In the genomic region with DNA sequence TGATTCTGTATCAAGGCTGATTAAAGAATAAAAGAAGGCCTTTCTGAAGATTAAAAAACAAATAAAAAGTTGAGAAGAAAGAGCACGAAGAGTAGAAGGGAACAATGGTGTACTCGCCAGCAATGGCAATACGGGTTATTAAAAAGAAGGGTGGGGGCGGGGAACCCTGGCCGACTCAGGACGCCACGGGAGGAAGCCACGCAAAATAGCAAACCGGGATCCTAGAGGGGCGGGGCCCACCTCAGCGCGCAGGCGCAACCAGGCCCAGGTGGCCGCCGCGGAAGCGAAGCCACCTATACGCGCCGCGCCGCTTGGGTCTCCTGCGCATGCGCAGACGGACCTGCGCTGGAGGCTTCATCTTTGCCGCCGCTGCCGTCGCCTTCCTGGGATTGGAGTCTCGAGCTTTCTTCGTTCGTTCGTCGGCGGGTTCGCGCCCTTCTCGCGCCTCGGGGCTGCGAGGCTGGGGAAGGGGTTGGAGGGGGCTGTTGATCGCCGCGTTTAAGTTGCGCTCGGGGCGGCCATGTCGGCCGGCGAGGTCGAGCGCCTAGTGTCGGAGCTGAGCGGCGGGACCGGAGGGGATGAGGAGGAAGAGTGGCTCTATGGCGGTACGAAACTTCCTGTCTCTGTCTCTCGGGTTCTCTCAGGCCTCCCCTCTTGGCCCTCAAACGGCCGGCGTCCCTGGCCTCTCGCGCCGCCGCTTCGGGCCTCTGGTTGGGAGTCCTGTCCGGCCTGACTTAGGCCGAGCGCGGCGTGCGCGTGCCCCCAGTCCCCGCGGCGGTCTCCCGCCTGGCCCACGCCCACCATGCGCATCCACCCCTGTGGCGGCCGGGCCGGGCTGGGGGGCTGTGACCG, we compare ENCODE assay signal across 1 cellular context.
TF ChIP-seq lines count a peak whose summit lies in the region.

A gene with protein sequence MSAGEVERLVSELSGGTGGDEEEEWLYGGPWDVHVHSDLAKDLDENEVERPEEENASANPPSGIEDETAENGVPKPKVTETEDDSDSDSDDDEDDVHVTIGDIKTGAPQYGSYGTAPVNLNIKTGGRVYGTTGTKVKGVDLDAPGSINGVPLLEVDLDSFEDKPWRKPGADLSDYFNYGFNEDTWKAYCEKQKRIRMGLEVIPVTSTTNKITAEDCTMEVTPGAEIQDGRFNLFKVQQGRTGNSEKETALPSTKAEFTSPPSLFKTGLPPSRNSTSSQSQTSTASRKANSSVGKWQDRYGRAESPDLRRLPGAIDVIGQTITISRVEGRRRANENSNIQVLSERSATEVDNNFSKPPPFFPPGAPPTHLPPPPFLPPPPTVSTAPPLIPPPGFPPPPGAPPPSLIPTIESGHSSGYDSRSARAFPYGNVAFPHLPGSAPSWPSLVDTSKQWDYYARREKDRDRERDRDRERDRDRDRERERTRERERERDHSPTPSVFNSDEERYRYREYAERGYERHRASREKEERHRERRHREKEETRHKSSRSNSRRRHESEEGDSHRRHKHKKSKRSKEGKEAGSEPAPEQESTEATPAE (plus strand): TSS at position 323 of the 852 bp plus-strand sequence. CDS start 198 bp downstream, at position 521.

TF ChIP-seq in HepG2, 621 proteins besides CTCF, POLR2A, EP300 and RAD21 (continued from another document and continues in another):
- TF ChIP-seq, protein P1, sequence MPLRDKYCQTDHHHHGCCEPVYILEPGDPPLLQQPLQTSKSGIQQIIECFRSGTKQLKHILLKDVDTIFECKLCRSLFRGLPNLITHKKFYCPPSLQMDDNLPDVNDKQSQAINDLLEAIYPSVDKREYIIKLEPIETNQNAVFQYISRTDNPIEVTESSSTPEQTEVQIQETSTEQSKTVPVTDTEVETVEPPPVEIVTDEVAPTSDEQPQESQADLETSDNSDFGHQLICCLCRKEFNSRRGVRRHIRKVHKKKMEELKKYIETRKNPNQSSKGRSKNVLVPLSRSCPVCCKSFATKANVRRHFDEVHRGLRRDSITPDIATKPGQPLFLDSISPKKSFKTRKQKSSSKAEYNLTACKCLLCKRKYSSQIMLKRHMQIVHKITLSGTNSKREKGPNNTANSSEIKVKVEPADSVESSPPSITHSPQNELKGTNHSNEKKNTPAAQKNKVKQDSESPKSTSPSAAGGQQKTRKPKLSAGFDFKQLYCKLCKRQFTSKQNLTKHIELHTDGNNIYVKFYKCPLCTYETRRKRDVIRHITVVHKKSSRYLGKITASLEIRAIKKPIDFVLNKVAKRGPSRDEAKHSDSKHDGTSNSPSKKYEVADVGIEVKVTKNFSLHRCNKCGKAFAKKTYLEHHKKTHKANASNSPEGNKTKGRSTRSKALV (CRISPR knock-in tag; IDR thresholded peaks at IDR 0.05) = peak; percentile 82
- TF ChIP-seq FOXJ3 (CRISPR knock-in tag; IDR thresholded peaks at IDR 0.05; ENCODE audit: borderline replicate concordance) (peak; percentile 23; the same call in 1 of the 2 replicates), ZBTB42 (CRISPR knock-in tag; IDR thresholded peaks at IDR 0.05) (no peak), SRSF4 (IDR thresholded peaks at IDR 0.05; ENCODE audit: low read depth, low read length, poor library complexity, severe bottlenecking) (no peak), CEBPB (IDR thresholded peaks at IDR 0.05; ENCODE audit: borderline replicate concordance, low read depth, low read length) (no peak), FOXK2 (IDR thresholded peaks at IDR 0.05) (no peak), KAT7 (CRISPR knock-in tag; IDR thresholded peaks at IDR 0.05; ENCODE audit: borderline replicate concordance) (peak; percentile 89; the same call in 1 of the 2 replicates), PHF20 (CRISPR knock-in tag; IDR thresholded peaks at IDR 0.05) (peak; percentile 79), ZFP90 (CRISPR knock-in tag; IDR thresholded peaks at IDR 0.05; ENCODE audit: borderline replicate concordance) (peak; percentile 60; the same call in 1 of the 2 replicates), MATR3 (CRISPR knock-in tag; IDR thresholded peaks at IDR 0.05) (no peak), ZNF101 (CRISPR knock-in tag; IDR thresholded peaks at IDR 0.05; ENCODE audit: borderline replicate concordance, low read depth) (0 out of 2 replicates have a peak, but pooled peaks have one; percentile 22), ZNF124 (CRISPR knock-in tag; IDR thresholded peaks at IDR 0.05) (peak; percentile 24; the same call in 1 of the 2 replicates), NAIF1 (CRISPR knock-in tag; IDR thresholded peaks at IDR 0.05; ENCODE audit: borderline replicate concordance) (no peak), ZNF33B (CRISPR knock-in tag; IDR thresholded peaks at IDR 0.05) (no peak; the same call in 1 of the 2 replicates), NFATC3 (CRISPR knock-in tag; IDR thresholded peaks at IDR 0.05) (no peak), ZSCAN20 (CRISPR knock-in tag; IDR thresholded peaks at IDR 0.05; ENCODE audit: borderline replicate concordance) (0 out of 2 replicates have a peak, but pooled peaks have one; percentile 74), ZNF891 (CRISPR knock-in tag; IDR thresholded peaks at IDR 0.05) (peak; percentile 89), ADNP (CRISPR knock-in tag; IDR thresholded peaks at IDR 0.05) (no peak), NFRKB (IDR thresholded peaks at IDR 0.05) (no peak), ZNF143 (CRISPR knock-in tag; IDR thresholded peaks at IDR 0.05) (0 out of 2 replicates have a peak, but pooled peaks have one; percentile 31), CREM (IDR thresholded peaks at IDR 0.05) (no peak; the same call in 1 of the 2 replicates), CREM (CRISPR knock-in tag; IDR thresholded peaks at IDR 0.05) (no peak), CBX2 (IDR thresholded peaks at IDR 0.05; ENCODE audit: low read depth, low read length) (no peak), CBX2 (CRISPR knock-in tag; IDR thresholded peaks at IDR 0.05; ENCODE audit: low read depth) (no peak), GTF2F1 (IDR thresholded peaks at IDR 0.05; ENCODE audit: low read length) (no peak), ZNF616 (CRISPR knock-in tag; IDR thresholded peaks at IDR 0.05; ENCODE audit: low read depth) (no peak), ZNF547 (CRISPR knock-in tag; IDR thresholded peaks at IDR 0.05) (peak; percentile 78)
- TF ChIP-seq, protein P2, sequence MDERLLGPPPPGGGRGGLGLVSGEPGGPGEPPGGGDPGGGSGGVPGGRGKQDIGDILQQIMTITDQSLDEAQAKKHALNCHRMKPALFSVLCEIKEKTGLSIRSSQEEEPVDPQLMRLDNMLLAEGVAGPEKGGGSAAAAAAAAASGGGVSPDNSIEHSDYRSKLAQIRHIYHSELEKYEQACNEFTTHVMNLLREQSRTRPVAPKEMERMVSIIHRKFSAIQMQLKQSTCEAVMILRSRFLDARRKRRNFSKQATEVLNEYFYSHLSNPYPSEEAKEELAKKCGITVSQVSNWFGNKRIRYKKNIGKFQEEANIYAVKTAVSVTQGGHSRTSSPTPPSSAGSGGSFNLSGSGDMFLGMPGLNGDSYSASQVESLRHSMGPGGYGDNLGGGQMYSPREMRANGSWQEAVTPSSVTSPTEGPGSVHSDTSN (CRISPR knock-in tag; IDR thresholded peaks at IDR 0.05) = no peak
- TF ChIP-seq, protein P3, sequence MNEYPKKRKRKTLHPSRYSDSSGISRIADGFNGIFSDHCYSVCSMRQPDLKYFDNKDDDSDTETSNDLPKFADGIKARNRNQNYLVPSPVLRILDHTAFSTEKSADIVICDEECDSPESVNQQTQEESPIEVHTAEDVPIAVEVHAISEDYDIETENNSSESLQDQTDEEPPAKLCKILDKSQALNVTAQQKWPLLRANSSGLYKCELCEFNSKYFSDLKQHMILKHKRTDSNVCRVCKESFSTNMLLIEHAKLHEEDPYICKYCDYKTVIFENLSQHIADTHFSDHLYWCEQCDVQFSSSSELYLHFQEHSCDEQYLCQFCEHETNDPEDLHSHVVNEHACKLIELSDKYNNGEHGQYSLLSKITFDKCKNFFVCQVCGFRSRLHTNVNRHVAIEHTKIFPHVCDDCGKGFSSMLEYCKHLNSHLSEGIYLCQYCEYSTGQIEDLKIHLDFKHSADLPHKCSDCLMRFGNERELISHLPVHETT (CRISPR knock-in tag; conservative IDR thresholded peaks at IDR 0.05) = peak; percentile 28; the same call in 1 of the 2 replicates
- TF ChIP-seq, protein P4, sequence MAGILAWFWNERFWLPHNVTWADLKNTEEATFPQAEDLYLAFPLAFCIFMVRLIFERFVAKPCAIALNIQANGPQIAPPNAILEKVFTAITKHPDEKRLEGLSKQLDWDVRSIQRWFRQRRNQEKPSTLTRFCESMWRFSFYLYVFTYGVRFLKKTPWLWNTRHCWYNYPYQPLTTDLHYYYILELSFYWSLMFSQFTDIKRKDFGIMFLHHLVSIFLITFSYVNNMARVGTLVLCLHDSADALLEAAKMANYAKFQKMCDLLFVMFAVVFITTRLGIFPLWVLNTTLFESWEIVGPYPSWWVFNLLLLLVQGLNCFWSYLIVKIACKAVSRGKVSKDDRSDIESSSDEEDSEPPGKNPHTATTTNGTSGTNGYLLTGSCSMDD (CRISPR knock-in tag; IDR thresholded peaks at IDR 0.05) = no peak
- TF ChIP-seq, protein P5, sequence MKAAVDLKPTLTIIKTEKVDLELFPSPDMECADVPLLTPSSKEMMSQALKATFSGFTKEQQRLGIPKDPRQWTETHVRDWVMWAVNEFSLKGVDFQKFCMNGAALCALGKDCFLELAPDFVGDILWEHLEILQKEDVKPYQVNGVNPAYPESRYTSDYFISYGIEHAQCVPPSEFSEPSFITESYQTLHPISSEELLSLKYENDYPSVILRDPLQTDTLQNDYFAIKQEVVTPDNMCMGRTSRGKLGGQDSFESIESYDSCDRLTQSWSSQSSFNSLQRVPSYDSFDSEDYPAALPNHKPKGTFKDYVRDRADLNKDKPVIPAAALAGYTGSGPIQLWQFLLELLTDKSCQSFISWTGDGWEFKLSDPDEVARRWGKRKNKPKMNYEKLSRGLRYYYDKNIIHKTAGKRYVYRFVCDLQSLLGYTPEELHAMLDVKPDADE (CRISPR knock-in tag; IDR thresholded peaks at IDR 0.05) = no peak
- TF ChIP-seq, protein P6, sequence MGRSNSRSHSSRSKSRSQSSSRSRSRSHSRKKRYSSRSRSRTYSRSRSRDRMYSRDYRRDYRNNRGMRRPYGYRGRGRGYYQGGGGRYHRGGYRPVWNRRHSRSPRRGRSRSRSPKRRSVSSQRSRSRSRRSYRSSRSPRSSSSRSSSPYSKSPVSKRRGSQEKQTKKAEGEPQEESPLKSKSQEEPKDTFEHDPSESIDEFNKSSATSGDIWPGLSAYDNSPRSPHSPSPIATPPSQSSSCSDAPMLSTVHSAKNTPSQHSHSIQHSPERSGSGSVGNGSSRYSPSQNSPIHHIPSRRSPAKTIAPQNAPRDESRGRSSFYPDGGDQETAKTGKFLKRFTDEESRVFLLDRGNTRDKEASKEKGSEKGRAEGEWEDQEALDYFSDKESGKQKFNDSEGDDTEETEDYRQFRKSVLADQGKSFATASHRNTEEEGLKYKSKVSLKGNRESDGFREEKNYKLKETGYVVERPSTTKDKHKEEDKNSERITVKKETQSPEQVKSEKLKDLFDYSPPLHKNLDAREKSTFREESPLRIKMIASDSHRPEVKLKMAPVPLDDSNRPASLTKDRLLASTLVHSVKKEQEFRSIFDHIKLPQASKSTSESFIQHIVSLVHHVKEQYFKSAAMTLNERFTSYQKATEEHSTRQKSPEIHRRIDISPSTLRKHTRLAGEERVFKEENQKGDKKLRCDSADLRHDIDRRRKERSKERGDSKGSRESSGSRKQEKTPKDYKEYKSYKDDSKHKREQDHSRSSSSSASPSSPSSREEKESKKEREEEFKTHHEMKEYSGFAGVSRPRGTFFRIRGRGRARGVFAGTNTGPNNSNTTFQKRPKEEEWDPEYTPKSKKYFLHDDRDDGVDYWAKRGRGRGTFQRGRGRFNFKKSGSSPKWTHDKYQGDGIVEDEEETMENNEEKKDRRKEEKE (IDR thresholded peaks at IDR 0.05) = no peak
- TF ChIP-seq, protein P7, sequence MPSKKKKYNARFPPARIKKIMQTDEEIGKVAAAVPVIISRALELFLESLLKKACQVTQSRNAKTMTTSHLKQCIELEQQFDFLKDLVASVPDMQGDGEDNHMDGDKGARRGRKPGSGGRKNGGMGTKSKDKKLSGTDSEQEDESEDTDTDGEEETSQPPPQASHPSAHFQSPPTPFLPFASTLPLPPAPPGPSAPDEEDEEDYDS (CRISPR knock-in tag; IDR thresholded peaks at IDR 0.05) = peak; percentile 64
- TF ChIP-seq, protein P8, sequence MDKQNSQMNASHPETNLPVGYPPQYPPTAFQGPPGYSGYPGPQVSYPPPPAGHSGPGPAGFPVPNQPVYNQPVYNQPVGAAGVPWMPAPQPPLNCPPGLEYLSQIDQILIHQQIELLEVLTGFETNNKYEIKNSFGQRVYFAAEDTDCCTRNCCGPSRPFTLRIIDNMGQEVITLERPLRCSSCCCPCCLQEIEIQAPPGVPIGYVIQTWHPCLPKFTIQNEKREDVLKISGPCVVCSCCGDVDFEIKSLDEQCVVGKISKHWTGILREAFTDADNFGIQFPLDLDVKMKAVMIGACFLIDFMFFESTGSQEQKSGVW (CRISPR knock-in tag; IDR thresholded peaks at IDR 0.05; ENCODE audit: borderline replicate concordance) = no peak
- TF ChIP-seq, protein P9, sequence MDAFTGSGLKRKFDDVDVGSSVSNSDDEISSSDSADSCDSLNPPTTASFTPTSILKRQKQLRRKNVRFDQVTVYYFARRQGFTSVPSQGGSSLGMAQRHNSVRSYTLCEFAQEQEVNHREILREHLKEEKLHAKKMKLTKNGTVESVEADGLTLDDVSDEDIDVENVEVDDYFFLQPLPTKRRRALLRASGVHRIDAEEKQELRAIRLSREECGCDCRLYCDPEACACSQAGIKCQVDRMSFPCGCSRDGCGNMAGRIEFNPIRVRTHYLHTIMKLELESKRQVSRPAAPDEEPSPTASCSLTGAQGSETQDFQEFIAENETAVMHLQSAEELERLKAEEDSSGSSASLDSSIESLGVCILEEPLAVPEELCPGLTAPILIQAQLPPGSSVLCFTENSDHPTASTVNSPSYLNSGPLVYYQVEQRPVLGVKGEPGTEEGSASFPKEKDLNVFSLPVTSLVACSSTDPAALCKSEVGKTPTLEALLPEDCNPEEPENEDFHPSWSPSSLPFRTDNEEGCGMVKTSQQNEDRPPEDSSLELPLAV (CRISPR knock-in tag; conservative IDR thresholded peaks at IDR 0.05; ENCODE audit: low read depth) = no peak
- TF ChIP-seq, protein P10, sequence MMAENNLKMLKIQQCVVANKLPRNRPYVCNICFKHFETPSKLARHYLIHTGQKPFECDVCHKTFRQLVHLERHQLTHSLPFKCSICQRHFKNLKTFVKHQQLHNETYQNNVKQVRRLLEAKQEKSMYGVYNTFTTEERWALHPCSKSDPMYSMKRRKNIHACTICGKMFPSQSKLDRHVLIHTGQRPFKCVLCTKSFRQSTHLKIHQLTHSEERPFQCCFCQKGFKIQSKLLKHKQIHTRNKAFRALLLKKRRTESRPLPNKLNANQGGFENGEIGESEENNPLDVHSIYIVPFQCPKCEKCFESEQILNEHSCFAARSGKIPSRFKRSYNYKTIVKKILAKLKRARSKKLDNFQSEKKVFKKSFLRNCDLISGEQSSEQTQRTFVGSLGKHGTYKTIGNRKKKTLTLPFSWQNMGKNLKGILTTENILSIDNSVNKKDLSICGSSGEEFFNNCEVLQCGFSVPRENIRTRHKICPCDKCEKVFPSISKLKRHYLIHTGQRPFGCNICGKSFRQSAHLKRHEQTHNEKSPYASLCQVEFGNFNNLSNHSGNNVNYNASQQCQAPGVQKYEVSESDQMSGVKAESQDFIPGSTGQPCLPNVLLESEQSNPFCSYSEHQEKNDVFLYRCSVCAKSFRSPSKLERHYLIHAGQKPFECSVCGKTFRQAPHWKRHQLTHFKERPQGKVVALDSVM (CRISPR knock-in tag; IDR thresholded peaks at IDR 0.05) = 0 out of 2 replicates have a peak, but pooled peaks have one; percentile 44
- TF ChIP-seq, protein P11, sequence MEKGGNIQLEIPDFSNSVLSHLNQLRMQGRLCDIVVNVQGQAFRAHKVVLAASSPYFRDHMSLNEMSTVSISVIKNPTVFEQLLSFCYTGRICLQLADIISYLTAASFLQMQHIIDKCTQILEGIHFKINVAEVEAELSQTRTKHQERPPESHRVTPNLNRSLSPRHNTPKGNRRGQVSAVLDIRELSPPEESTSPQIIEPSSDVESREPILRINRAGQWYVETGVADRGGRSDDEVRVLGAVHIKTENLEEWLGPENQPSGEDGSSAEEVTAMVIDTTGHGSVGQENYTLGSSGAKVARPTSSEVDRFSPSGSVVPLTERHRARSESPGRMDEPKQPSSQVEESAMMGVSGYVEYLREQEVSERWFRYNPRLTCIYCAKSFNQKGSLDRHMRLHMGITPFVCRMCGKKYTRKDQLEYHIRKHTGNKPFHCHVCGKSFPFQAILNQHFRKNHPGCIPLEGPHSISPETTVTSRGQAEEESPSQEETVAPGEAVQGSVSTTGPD (CRISPR knock-in tag; IDR thresholded peaks at IDR 0.05) = no peak
